In genomic region chr1:14535619-14536355, GRCh38 we compare ENCODE assay signal across 15 cellular contexts.
DNase-seq lines count a peak whose midpoint lies in the region; ATAC-seq and TF ChIP-seq lines count a peak whose summit lies in the region.
"Had no signal": no experiment of that assay in that cellular context is flagged by ENCODE, and none has a peak within 500 bp of the region (broad histone marks: within the 10 kb centered on the region; RNA-seq: fewer than 3 reads in every experiment).

No MANE protein-coding gene starts in this region.

- H3K36me3 Mint-ChIP-seq in Caco-2 (ENCODE audit: insufficient read depth, unreplicated experiment) = no peaks in the 10 kb centered on the region
- H3K36me3 Mint-ChIP-seq: CD4-positive, CD25-positive, alpha-beta regulatory T cell had no signal

- peaks cover 8% of the 10 kb centered on the region for H3K4me1 Mint-ChIP-seq in Caco-2 (ENCODE audit: low read depth, unreplicated experiment)
- H3K4me1 Mint-ChIP-seq: CD4-positive, CD25-positive, alpha-beta regulatory T cell had no signal

- no peak overlapping the region for H3K4me3 Mint-ChIP-seq in Caco-2 (ENCODE audit: unreplicated experiment)
- H3K4me3 Mint-ChIP-seq: CD4-positive, CD25-positive, alpha-beta regulatory T cell had no signal

- BruUV-seq in Caco-2 (replicated peaks; lab: Mats Ljungman, UMichigan) = no TSS peak

- intact Hi-C loops in Caco-2 (cut with micrococcal nuclease; ENCODE audit: unreplicated experiment) (no loop called here), left colon (cut with DNase I, micrococcal nuclease) (no loop called here), mucosa of descending colon (cut with DNase I, micrococcal nuclease) (no loop called here), dorsolateral prefrontal cortex (cut with DNase I) (no loop called here)

- H3K4me1 ChIP-seq in Caco-2 = peaks cover 17% of the 10 kb centered on the region
- H3K4me1 ChIP-seq in mucosa of descending colon (ENCODE audit: low read depth) = no peaks in the 10 kb centered on the region

- H3K27me3 Mint-ChIP-seq in Caco-2 (ENCODE audit: insufficient read depth, unreplicated experiment) = no peaks in the 10 kb centered on the region
- H3K27me3 Mint-ChIP-seq: CD4-positive, CD25-positive, alpha-beta regulatory T cell had no signal

- no peaks in the 10 kb centered on the region for H3K9me3 ChIP-seq in Caco-2
- no peaks in the 10 kb centered on the region for H3K9me3 ChIP-seq in mucosa of descending colon
- H3K9me3 ChIP-seq: BLaER1 had no signal

- DNase-seq in Caco-2 (peak; percentile 37 to 55), NCI-H526 treated with DMSO at 0.1 percent for 48 hours (lab: John Stamatoyannopoulos, UW) (peak; percentile 63), left colon (no peak), mucosa of descending colon (peak in 1 of 3 donors; percentile 17), dorsolateral prefrontal cortex (no peak), foreskin melanocyte (no peak)
- DNase-seq in activated CD4-positive, alpha-beta T cell treated with anti-CD3 and anti-CD28 coated beads, Interleukin-2, amount 50 U/mL, for 1 hour = no peak
- DNase-seq in activated naive CD4-positive, alpha-beta T cell treated with Interleukin-2 at 50 U/mL for 16 hours = no peak
- DNase-seq: AML-193; Calu3; CD4-positive, CD25-positive, alpha-beta regulatory T cell; DMS 273 treated with DMSO at 0.1 percent for 48 hours; H7 had no signal

- H3K9me3 Mint-ChIP-seq in Caco-2 (ENCODE audit: unreplicated experiment) = no peaks in the 10 kb centered on the region

- ATAC-seq in left colon (peak; percentile 94), mucosa of descending colon (peak; percentile 81)

- no peak overlapping the region for H3K27ac Mint-ChIP-seq in Caco-2 (ENCODE audit: unreplicated experiment)

- H3K27ac ChIP-seq in dorsolateral prefrontal cortex = no peak overlapping the region
- H3K27ac ChIP-seq: 22Rv1, BLaER1 had no signal

- no peaks in the 10 kb centered on the region; the same call in 1 of the 2 replicates for H3K27me3 ChIP-seq in Caco-2 (replicated peaks; ENCODE audit: control insufficient read depth, insufficient read depth, low read length)
- no peaks in the 10 kb centered on the region for H3K27me3 ChIP-seq in dorsolateral prefrontal cortex
- H3K27me3 ChIP-seq: BLaER1 had no signal

- TF ChIP-seq CTCF in Caco-2 (IDR thresholded peaks at IDR 0.05; ENCODE audit: insufficient read depth in 1 of 2, low read depth in 1 of 2, low read length in 1 of 2, severe bottlenecking in 1 of 2, unreplicated experiment in 1 of 2) (no peak), mucosa of descending colon (IDR thresholded peaks at IDR 0.05) (no peak), dorsolateral prefrontal cortex (IDR thresholded peaks at IDR 0.05 in 54 of 56, conservative IDR thresholded peaks at IDR 0.05 in 2 of 56; ENCODE audit: low read depth in 1 of 56, partially characterized antibody in 56 of 56) (no peak)

- H3K4me3 ChIP-seq in Caco-2 (ENCODE audit: low read depth, low read length) = no peak overlapping the region
- H3K4me3 ChIP-seq in mucosa of descending colon = no peak overlapping the region
- no peak overlapping the region for H3K4me3 ChIP-seq in dorsolateral prefrontal cortex
- H3K4me3 ChIP-seq: BLaER1 had no signal

- CTCF ChIA-PET in Caco-2 (lab: Charles Lee) = no interaction called here

- H3K36me3 ChIP-seq in Caco-2 (ENCODE audit: control insufficient read depth, insufficient read depth, low read length) = no peaks in the 10 kb centered on the region
- no peaks in the 10 kb centered on the region for H3K36me3 ChIP-seq in mucosa of descending colon (ENCODE audit: low read depth)
- H3K36me3 ChIP-seq: BLaER1 had no signal

- POLR2A ChIA-PET in Caco-2 (lab: Charles Lee) = interaction anchor here (0.6 kb wide), 1 partner anchor 665 kb away, joined by 6 read pairs; no protein-coding TSS in a partner anchor

Comparison
In these comparisons a context has a peak if more than half of its experiments do, and no peak if none do; other contexts are left out.
1. DNase-seq: peak in Caco-2 (2 of 2) and NCI-H526 treated with DMSO at 0.1 percent for 48 hours (single experiment); none in left colon (0 of 2), activated CD4-positive, alpha-beta T cell treated with anti-CD3 and anti-CD28 coated beads, Interleukin-2, amount 50 U/mL, for 1 hour (single experiment), activated naive CD4-positive, alpha-beta T cell treated with Interleukin-2 at 50 U/mL for 16 hours (single experiment), dorsolateral prefrontal cortex (0 of 10) and foreskin melanocyte (single experiment).